In the genomic region with DNA sequence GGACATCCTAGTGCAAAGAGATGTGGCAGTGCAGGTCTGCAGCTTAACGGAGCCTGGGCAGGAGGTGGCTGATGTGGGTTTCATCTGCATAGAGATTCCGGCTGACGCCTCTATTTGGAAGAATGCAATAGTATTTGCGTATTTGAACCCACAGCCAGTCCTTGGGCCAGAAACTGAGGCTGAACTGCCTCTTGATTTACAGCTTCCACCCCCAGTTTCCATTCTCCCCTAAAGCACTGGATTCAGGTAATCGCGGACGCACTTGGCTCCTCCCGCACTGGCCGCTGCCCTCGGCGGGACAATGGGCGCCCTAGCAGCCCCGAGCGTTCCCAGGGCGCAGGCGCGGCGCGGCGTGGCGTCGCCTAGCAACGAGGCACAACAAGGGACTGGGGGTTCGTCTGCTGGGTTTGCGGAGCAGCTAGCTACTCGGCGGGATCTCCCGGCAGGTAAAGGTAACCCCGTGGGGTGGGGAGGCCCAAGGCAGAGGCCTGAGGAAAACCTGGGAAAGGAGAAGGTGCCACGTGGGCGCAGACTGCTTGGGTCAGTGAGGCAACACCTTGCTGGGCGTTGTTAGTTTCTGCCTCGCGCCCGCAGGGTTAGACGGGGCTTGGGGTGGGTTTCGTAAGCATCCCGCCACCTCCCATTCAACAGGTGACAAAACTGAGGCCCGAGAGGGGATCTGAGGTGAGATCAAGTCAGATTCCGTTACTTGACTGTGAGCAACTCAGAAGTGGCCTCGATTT, we compare ENCODE assay signal across 8 cellular contexts. TPM values are rescaled to one million over a fixed set of nuclear protein-coding genes. Genes with fewer than 3 reads are reported as not detected.
DNase-seq lines count a peak whose midpoint lies in the region; ATAC-seq and TF ChIP-seq lines count a peak whose summit lies in the region.

A gene with protein sequence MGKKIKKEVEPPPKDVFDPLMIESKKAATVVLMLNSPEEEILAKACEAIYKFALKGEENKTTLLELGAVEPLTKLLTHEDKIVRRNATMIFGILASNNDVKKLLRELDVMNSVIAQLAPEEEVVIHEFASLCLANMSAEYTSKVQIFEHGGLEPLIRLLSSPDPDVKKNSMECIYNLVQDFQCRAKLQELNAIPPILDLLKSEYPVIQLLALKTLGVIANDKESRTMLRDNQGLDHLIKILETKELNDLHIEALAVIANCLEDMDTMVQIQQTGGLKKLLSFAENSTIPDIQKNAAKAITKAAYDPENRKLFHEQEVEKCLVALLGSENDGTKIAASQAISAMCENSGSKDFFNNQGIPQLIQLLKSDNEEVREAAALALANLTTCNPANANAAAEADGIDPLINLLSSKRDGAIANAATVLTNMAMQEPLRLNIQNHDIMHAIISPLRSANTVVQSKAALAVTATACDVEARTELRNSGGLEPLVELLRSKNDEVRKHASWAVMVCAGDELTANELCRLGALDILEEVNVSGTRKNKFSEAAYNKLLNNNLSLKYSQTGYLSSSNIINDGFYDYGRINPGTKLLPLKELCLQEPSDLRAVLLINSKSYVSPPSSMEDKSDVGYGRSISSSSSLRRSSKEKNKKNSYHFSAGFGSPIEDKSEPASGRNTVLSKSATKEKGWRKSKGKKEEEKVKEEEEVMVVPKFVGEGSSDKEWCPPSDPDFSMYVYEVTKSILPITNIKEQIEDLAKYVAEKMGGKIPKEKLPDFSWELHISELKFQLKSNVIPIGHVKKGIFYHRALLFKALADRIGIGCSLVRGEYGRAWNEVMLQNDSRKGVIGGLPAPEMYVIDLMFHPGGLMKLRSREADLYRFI (plus strand): TSS at position 393 of the 743 bp plus-strand sequence. CDS start 3,944 bp downstream, outside the sequence.

- DNase-seq in DMS114 treated with DMSO at 0.1 percent for 48 hours (lab: John Stamatoyannopoulos, UW; ENCODE audit: unreplicated experiment) (peak; percentile 48), NCI-H146 treated with DMSO at 0.1 percent for 48 hours (lab: John Stamatoyannopoulos, UW; ENCODE audit: unreplicated experiment) (peak; percentile 37), epithelial cell of proximal tubule (ENCODE audit: low read depth) (no peak), G401 (ENCODE audit: low spot score) (no peak)
- peak; percentile 69 for DNase-seq in activated CD8-positive, alpha-beta memory T cell treated with anti-CD3 and anti-CD28 coated beads, Interleukin-2, amount 10 ng/mL, durations not matched to agents 7 days and 5 days
- peak; percentile 33 to 56 for DNase-seq in stimulated activated CD8-positive, alpha-beta memory T cell treated with anti-CD3 and anti-CD28 coated beads, Interleukin-2, amount 100 ng/mL, for 1 hour (ENCODE audit: low read depth in 2 of 2)

- H3K4me3 Mint-ChIP-seq in activated CD8-positive, alpha-beta memory T cell treated with anti-CD3 and anti-CD28 coated beads, Interleukin-2, amount 10 ng/mL, durations not matched to agents 7 days and 5 days, result no peak within 1 kb of the TSS

- TF ChIP-seq CTCF in epithelial cell of proximal tubule (conservative IDR thresholded peaks at IDR 0.05; ENCODE audit: low read depth, low read length), result no peak

- CTCF ChIA-PET in activated CD8-positive, alpha-beta memory T cell treated with anti-CD3 and anti-CD28 coated beads, Interleukin-2, amount 10 ng/mL, durations not matched to agents 7 days and 5 days (lab: Charles Lee), result interaction anchor here (1.4 kb wide), 1 partner anchor 354 kb away, joined by 3 read pairs; no protein-coding TSS in a partner anchor

- H3K27me3 ChIP-seq in mononuclear cell (ENCODE audit: insufficient read depth, low read length), result peaks cover 17% of the 10 kb centered on the region

- peak within 1 kb of the TSS; percentile 58 for H3K4me3 ChIP-seq in epithelial cell of proximal tubule (ENCODE audit: low read depth, low read length)
- peak within 1 kb of the TSS; percentile 11 for H3K4me3 ChIP-seq in mononuclear cell (ENCODE audit: low read length)

- in situ Hi-C loops in G401 (cut with HindIII; ENCODE audit: low sequenced_read_pairs), result no loop called here

- no peaks in the 10 kb centered on the region for H3K9me3 Mint-ChIP-seq in activated CD8-positive, alpha-beta memory T cell treated with anti-CD3 and anti-CD28 coated beads, Interleukin-2, amount 10 ng/mL, durations not matched to agents 7 days and 5 days (ENCODE audit: low read depth)

- ATAC-seq in GM21723 (IDR thresholded peaks at IDR 0.05; ENCODE audit: unreplicated experiment), result peak; percentile 89
- ATAC-seq in activated CD8-positive, alpha-beta memory T cell treated with anti-CD3 and anti-CD28 coated beads, Interleukin-2, amount 10 ng/mL, durations not matched to agents 7 days and 5 days, result peak; percentile 90

- H3K4me1 ChIP-seq in mononuclear cell (ENCODE audit: insufficient read depth, low read length), result peaks cover 9% of the 10 kb centered on the region

- H3K27me3 Mint-ChIP-seq in activated CD8-positive, alpha-beta memory T cell treated with anti-CD3 and anti-CD28 coated beads, Interleukin-2, amount 10 ng/mL, durations not matched to agents 7 days and 5 days, result peaks cover 8% of the 10 kb centered on the region

- no peaks in the 10 kb centered on the region for H3K9me3 ChIP-seq in mononuclear cell (ENCODE audit: low read depth, low read length)

- no peaks in the 10 kb centered on the region for H3K36me3 Mint-ChIP-seq in activated CD8-positive, alpha-beta memory T cell treated with anti-CD3 and anti-CD28 coated beads, Interleukin-2, amount 10 ng/mL, durations not matched to agents 7 days and 5 days

- H3K4me1 Mint-ChIP-seq in activated CD8-positive, alpha-beta memory T cell treated with anti-CD3 and anti-CD28 coated beads, Interleukin-2, amount 10 ng/mL, durations not matched to agents 7 days and 5 days, result peaks cover 5% of the 10 kb centered on the region

- no peak within 1 kb of the TSS for H3K27ac Mint-ChIP-seq in activated CD8-positive, alpha-beta memory T cell treated with anti-CD3 and anti-CD28 coated beads, Interleukin-2, amount 10 ng/mL, durations not matched to agents 7 days and 5 days

RNA-seq across cellular contexts. Expression of the gene that starts here (rescaled TPM):
- total RNA-seq in activated CD8-positive, alpha-beta memory T cell treated with anti-CD3 and anti-CD28 coated beads, Interleukin-2, amount 10 ng/mL, durations not matched to agents 7 days and 5 days, result not detected
- total RNA-seq in epithelial cell of proximal tubule (0.07 and 0.23 TPM in 2 replicates), mononuclear cell (2.1 TPM)
- not detected in 2 replicates for total RNA-seq in G401 (2014; rRNA removed; shearing (Covaris generic))

Comparison
In these comparisons a context has a peak if more than half of its experiments do, and no peak if none do; other contexts are left out.
1. Peak in DNase-seq and ATAC-seq in activated CD8-positive, alpha-beta memory T cell treated with anti-CD3 and anti-CD28 coated beads, Interleukin-2, amount 10 ng/mL, durations not matched to agents 7 days and 5 days; RNA of the gene not detected or under 1 TPM.
2. DNase-seq: peak in DMS114 treated with DMSO at 0.1 percent for 48 hours (single experiment), NCI-H146 treated with DMSO at 0.1 percent for 48 hours (single experiment) and stimulated activated CD8-positive, alpha-beta memory T cell treated with anti-CD3 and anti-CD28 coated beads, Interleukin-2, amount 100 ng/mL, for 1 hour (2 of 2); none in epithelial cell of proximal tubule (single experiment) and G401 (single experiment).